ENCODE assay signal across 20 cellular contexts in the genomic region with DNA sequence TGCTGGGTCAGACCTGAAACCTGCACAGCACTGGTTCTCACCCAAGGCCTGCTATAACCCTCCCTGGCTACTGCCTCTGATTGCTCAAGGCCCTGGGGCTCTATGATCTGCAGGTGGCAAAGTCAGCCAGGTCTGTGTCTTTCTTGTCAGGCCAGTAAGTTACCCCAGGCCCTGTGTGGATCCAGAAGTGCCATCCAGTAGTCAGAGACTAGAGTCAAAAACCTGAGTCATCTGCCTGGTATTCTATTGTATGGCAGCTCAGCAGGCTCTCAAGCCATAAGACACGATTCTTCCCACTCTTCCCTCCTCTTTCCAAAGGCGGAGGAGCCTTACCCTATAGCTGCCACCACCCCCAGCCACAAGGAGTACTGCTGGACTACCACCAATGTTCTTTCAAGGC.
"Had no signal": no experiment of that assay in that cellular context is flagged by ENCODE, and none has a peak within 500 bp of the region (broad histone marks: within the 10 kb centered on the region; RNA-seq: fewer than 3 reads in every experiment).

No MANE protein-coding gene starts in this region.

- ATAC-seq: heart right ventricle; left ventricle myocardium superior; lower lobe of right lung; natural killer cell; right lobe of liver; stimulated activated naive B cell treated with anti-CD40 and anti-IgM and Interleukin-4, amounts not matched to agents 10 μg/mL and 1 μg/mL and 100 μg/mL, for 72 hours had no signal

- H3K27ac ChIP-seq: esophagus squamous epithelium, heart right ventricle, lower lobe of right lung, parathyroid adenoma, right lobe of liver, thoracic aorta, tibial nerve, upper lobe of left lung had no signal

- H3K4me3 ChIP-seq: esophagus squamous epithelium, heart right ventricle, lower lobe of right lung, right lobe of liver, thoracic aorta, tibial nerve, upper lobe of left lung had no signal

- H3K9me3 ChIP-seq: esophagus squamous epithelium, lower lobe of right lung, right lobe of liver, thoracic aorta, tibial nerve, upper lobe of left lung had no signal

- H3K27me3 ChIP-seq: esophagus squamous epithelium, heart right ventricle, right lobe of liver, tibial nerve, upper lobe of left lung had no signal

- H3K36me3 ChIP-seq: esophagus squamous epithelium, heart right ventricle, lower lobe of right lung, right lobe of liver, thoracic aorta, tibial nerve, upper lobe of left lung had no signal

- H3K4me1 ChIP-seq: esophagus squamous epithelium, heart right ventricle, lower lobe of right lung, parathyroid adenoma, right lobe of liver, tibial nerve, upper lobe of left lung had no signal

- DNase-seq: effector CD8-positive, alpha-beta T cell; erythroblast; esophagus squamous epithelium; foreskin melanocyte; glutamatergic neuron; heart right ventricle; hippocampal formation; immature natural killer cell; left ventricle myocardium superior; lower lobe of right lung; natural killer cell; right lobe of liver; small intestine; stimulated activated CD4-positive, alpha-beta T cell treated with anti-CD3 and anti-CD28 coated beads, Interleukin-15, amount 100 ng/mL, for 24 hours; stimulated activated CD4-positive, alpha-beta T cell treated with anti-CD3 and anti-CD28 coated beads, Interleukin-2, amount 100 ng/mL, for 48 hours; stimulated activated naive B cell treated with anti-CD40 and anti-IgM and Interleukin-4, amounts not matched to agents 10 μg/mL and 1 μg/mL and 100 μg/mL, for 72 hours; upper lobe of left lung had no signal

- H3K9ac ChIP-seq: parathyroid adenoma had no signal

- H2AFZ ChIP-seq: parathyroid adenoma had no signal
